ENCODE assay signal across 12 cellular contexts in the genomic region with DNA sequence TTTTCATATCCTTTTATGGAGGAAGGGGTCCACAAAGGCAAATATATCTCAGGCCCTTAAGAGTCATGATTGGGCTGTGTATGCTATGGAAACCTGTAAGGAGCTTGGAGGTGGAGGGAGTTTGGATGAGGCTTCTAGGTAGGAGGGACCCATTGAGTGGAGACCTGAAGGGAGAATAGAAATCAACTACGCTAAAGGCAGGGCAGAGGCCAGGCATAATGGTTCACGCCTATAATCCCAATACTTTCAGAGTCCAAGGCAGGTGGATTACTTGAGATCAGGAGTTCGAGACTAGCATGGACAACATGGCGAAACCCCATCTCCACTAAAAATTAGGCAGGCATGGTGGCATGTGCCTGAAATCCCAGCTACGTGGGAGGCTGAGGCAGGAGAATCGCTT.
"Had no signal": no experiment of that assay in that cellular context is flagged by ENCODE, and none has a peak within 500 bp of the region (broad histone marks: within the 10 kb centered on the region; RNA-seq: fewer than 3 reads in every experiment).

No MANE protein-coding gene starts in this region.

- H3K9me3 ChIP-seq: gastroesophageal sphincter, lower lobe of right lung had no signal

- H3K27me3 ChIP-seq: gastroesophageal sphincter had no signal

- H3K36me3 Mint-ChIP-seq: stimulated activated naive B cell treated with anti-CD40 and anti-IgM and Interleukin-4, amounts not matched to agents 10 μg/mL and 1 μg/mL and 100 μg/mL, for 72 hours; type B pancreatic cell had no signal

- H3K27ac Mint-ChIP-seq: activated T-cell treated with anti-CD3 and anti-CD28 coated beads, Interleukin-2, amount 50 U/mL, for 72 hours; type B pancreatic cell had no signal

- DNase-seq: activated CD4-positive, alpha-beta T cell treated with anti-CD3 and anti-CD28 coated beads, Interleukin-2, amount 50 U/mL, for 1 hour; activated gamma-delta T cell treated with Interleukin-2 at 50 U/mL for 16 hours; activated T-cell treated with anti-CD3 and anti-CD28 coated beads, Interleukin-2, amount 50 U/mL, for 72 hours; lower lobe of right lung; midbrain; retina; stimulated activated CD4-positive, alpha-beta T cell treated with anti-CD3 and anti-CD28 coated beads, Interleukin-2, amount 100 ng/mL, for 48 hours; stimulated activated naive B cell treated with anti-CD40 and anti-IgM and Interleukin-4, amounts not matched to agents 10 μg/mL and 1 μg/mL and 100 μg/mL, for 72 hours had no signal

- H3K4me3 ChIP-seq: gastroesophageal sphincter, lower lobe of right lung had no signal

- H3K9me3 Mint-ChIP-seq: activated T-cell treated with anti-CD3 and anti-CD28 coated beads, Interleukin-2, amount 50 U/mL, for 72 hours; stimulated activated naive B cell treated with anti-CD40 and anti-IgM and Interleukin-4, amounts not matched to agents 10 μg/mL and 1 μg/mL and 100 μg/mL, for 72 hours; type B pancreatic cell had no signal

- H3K4me3 Mint-ChIP-seq: type B pancreatic cell had no signal

- H3K36me3 ChIP-seq: gastroesophageal sphincter, lower lobe of right lung had no signal

- ATAC-seq: activated T-cell treated with anti-CD3 and anti-CD28 coated beads, Interleukin-2, amount 50 U/mL, for 72 hours; gastroesophageal sphincter; left colon; lower lobe of right lung; stimulated activated naive B cell treated with anti-CD40 and anti-IgM and Interleukin-4, amounts not matched to agents 10 μg/mL and 1 μg/mL and 100 μg/mL, for 72 hours had no signal

- H3K27me3 Mint-ChIP-seq: stimulated activated naive B cell treated with anti-CD40 and anti-IgM and Interleukin-4, amounts not matched to agents 10 μg/mL and 1 μg/mL and 100 μg/mL, for 72 hours; type B pancreatic cell had no signal

- H3K27ac ChIP-seq: gastroesophageal sphincter, lower lobe of right lung, parathyroid adenoma had no signal
